18 cellular contexts compared by ENCODE assay signal in genomic region chr6:30265594-30265993, GRCh38.
"Had no signal": no experiment of that assay in that cellular context is flagged by ENCODE, and none has a peak within 500 bp of the region (broad histone marks: within the 10 kb centered on the region; RNA-seq: fewer than 3 reads in every experiment).

No MANE protein-coding gene starts in this region.

- H3K9me3 ChIP-seq: SK-N-SH had no signal

- H3K9ac ChIP-seq: SK-N-SH had no signal

- FAIRE-seq: RCC 7860 had no signal

- DNase-seq: Kasumi-1, KG1, MM.1S, NCI-H1092 treated with DMSO at 0.1 percent for 48 hours, NCI-H1436, NCI-H187, NCI-H2029, NCI-H2081 treated with DMSO at 0.1 percent for 48 hours, NCI-H2171, NCI-H446, NCI-H510A, NCI-H524 treated with DMSO at 0.1 percent for 48 hours, NCI-H69, NCI-H774, Right ventricle myocardium superior, RPMI8226, SK-N-SH had no signal

- H3K4me2 ChIP-seq: SK-N-SH had no signal
